ENCODE assay signal across 26 cellular contexts in the genomic region with DNA sequence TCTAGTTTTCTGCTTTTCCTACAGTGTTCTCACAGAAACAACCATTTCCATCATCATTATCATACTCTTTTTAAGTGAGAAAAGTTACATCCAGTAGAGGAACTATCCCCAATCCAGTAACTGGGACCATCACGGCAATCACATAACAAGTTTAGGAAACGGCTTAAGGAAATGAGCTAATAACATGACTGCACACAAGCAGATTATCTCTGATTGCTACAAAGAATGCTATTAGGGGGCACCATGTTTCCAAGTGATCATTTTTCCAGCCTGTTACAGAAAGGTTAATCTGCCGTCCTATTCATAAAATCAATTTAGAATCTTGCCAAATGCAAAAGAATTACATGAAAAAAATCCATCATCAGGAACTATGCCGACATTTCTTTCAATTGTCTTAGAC.
A peak's percentile ranks its signal among the peaks of the same experiment; 100 is the strongest.
DNase-seq lines count a peak whose midpoint lies in the region; ATAC-seq and TF ChIP-seq lines count a peak whose summit lies in the region.
"Had no signal": no experiment of that assay in that cellular context is flagged by ENCODE, and none has a peak within 500 bp of the region (broad histone marks: within the 10 kb centered on the region; RNA-seq: fewer than 3 reads in every experiment).

No MANE protein-coding gene starts in this region.

- H3K27ac ChIP-seq in A673 (ENCODE audit: low read depth, low read length, poor library complexity, severe bottlenecking) (no peak overlapping the region), neural progenitor cell (peak overlapping the region; percentile 88)
- H3K27ac ChIP-seq: C4-2B, HL-60, SK-N-MC had no signal

- no peaks in the 10 kb centered on the region for H3K36me3 Mint-ChIP-seq in neural progenitor cell
- H3K36me3 Mint-ChIP-seq: CD8-positive, alpha-beta memory T cell had no signal

- H3K4me2 ChIP-seq in neural progenitor cell, result peak overlapping the region; percentile 75

- H3K27me3 ChIP-seq in A673 (replicated peaks; ENCODE audit: insufficient read depth, low read depth, low read length, poor library complexity) (peaks cover 38% of the 10 kb centered on the region), neural progenitor cell (no peaks in the 10 kb centered on the region)

- H3K4me1 ChIP-seq in A673 (ENCODE audit: insufficient read depth, low read length, poor library complexity, severe bottlenecking) (peaks cover 39% of the 10 kb centered on the region), neural progenitor cell (peaks cover 91% of the 10 kb centered on the region)

- H3K9ac ChIP-seq in neural progenitor cell, result no peak overlapping the region

- H3K4me1 Mint-ChIP-seq in neural progenitor cell, result peaks cover 99% of the 10 kb centered on the region

- no peak overlapping the region for H2AFZ ChIP-seq in neural progenitor cell (replicated peaks)

- H3K4me3 ChIP-seq in A673 (ENCODE audit: low read depth, low read length, poor library complexity, severe bottlenecking) (no peak overlapping the region), neural progenitor cell (peak overlapping the region; percentile 16)
- H3K4me3 ChIP-seq: HAP-1, SK-N-MC had no signal

- peaks cover 92% of the 10 kb centered on the region for H3F3A ChIP-seq in neural progenitor cell (ENCODE audit: low read depth)

- H3K9me3 ChIP-seq in A673 (ENCODE audit: low read depth, low read length, poor library complexity, severe bottlenecking), result no peaks in the 10 kb centered on the region
- H3K9me3 ChIP-seq in neural progenitor cell (ENCODE audit: low read depth), result no peaks in the 10 kb centered on the region
- H3K9me3 ChIP-seq: HAP-1 had no signal

- no peak for TF ChIP-seq CTCF in A673 (conservative IDR thresholded peaks at IDR 0.05; ENCODE audit: low read depth, low read length)
- no peak for TF ChIP-seq CTCF in neural progenitor cell (IDR thresholded peaks at IDR 0.05)

- H3K27me3 Mint-ChIP-seq in neural progenitor cell (ENCODE audit: insufficient read depth, low read depth), result peaks cover 3% of the 10 kb centered on the region

- H3K36me3 ChIP-seq in A673 (ENCODE audit: insufficient read depth, low read length, poor library complexity, severe bottlenecking) (no peaks in the 10 kb centered on the region), neural progenitor cell (no peaks in the 10 kb centered on the region)
- H3K36me3 ChIP-seq: HAP-1 had no signal

- H3K9me3 Mint-ChIP-seq in neural progenitor cell, result no peaks in the 10 kb centered on the region
- H3K9me3 Mint-ChIP-seq: CD8-positive, alpha-beta memory T cell had no signal

- DNase-seq in A673 (ENCODE audit: low spot score) (peak; percentile 88), NCI-H82 treated with DMSO at 0.1 percent for 48 hours (lab: John Stamatoyannopoulos, UW; ENCODE audit: unreplicated experiment) (peak; percentile 67), dermis blood vessel endothelial cell (peak; percentile 67), neural progenitor cell (ENCODE audit: low spot score) (no peak), cerebellar nuclear complex (lab: John Stamatoyannopoulos, UW) (no peak), left colon (no peak), SHP77 (lab: John Stamatoyannopoulos, UW) (no peak)
- DNase-seq: 8988T; CD8-positive, alpha-beta memory T cell; DMS53; GDM1; KBM-7; NCI-H1105; NCI-H146; NCI-H2029; NCI-H2227 treated with DMSO at 0.1 percent for 48 hours; NCI-H510A treated with DMSO at 0.1 percent for 48 hours; NCI-H748 treated with DMSO at 0.1 percent for 48 hours; OCI-M1; SHP77 treated with DMSO at 0.1 percent for 48 hours; SW 1271 had no signal

- BruUV-seq in A673 (replicated peaks; lab: Mats Ljungman, UMichigan), result no TSS peak

- peaks cover 99% of the 10 kb centered on the region for H3K79me2 ChIP-seq in neural progenitor cell (ENCODE audit: low read depth)

- POLR2A ChIA-PET in A673 (lab: Charles Lee; ENCODE audit: low non-redundant PET), result no interaction called here

- intact Hi-C loops in A673 (cut with micrococcal nuclease; ENCODE audit: unreplicated experiment), result loop anchor here (10.0 kb wide), 3 partner anchors 191 to 381 kb away; no protein-coding TSS in a partner anchor
- intact Hi-C loops in left colon (cut with DNase I, micrococcal nuclease), result no loop called here

- no peak for ATAC-seq in GM21360 (IDR thresholded peaks at IDR 0.05; ENCODE audit: unreplicated experiment)
- no peak for ATAC-seq in left colon

- CTCF ChIA-PET in A673 (lab: Charles Lee), result no interaction called here

- no peak overlapping the region for H3K4me3 Mint-ChIP-seq in neural progenitor cell
- H3K4me3 Mint-ChIP-seq: CD8-positive, alpha-beta memory T cell had no signal

- H4K20me1 ChIP-seq in neural progenitor cell (ENCODE audit: low read depth), result peaks cover 97% of the 10 kb centered on the region

- no peak overlapping the region for H3K27ac Mint-ChIP-seq in neural progenitor cell
- H3K27ac Mint-ChIP-seq: CD8-positive, alpha-beta memory T cell had no signal

Comparison
In these comparisons a context has a peak if more than half of its experiments do, and no peak if none do; other contexts are left out.
1. DNase-seq: peak in A673 (single experiment), NCI-H82 treated with DMSO at 0.1 percent for 48 hours (single experiment) and dermis blood vessel endothelial cell (single experiment); none in neural progenitor cell (single experiment), cerebellar nuclear complex (0 of 2), left colon (0 of 2) and SHP77 (0 of 2).